1 cellular context compared by ENCODE assay signal in genomic region chr7:100171087-100171681, GRCh38.
TF ChIP-seq lines count a peak whose summit lies in the region.

No MANE protein-coding gene starts in this region.

TF ChIP-seq in H1, 55 proteins besides CTCF, POLR2A, EP300 and RAD21:
- no peak for TF ChIP-seq SP4 (IDR thresholded peaks at IDR 0.05; ENCODE audit: low read length)
- no peak for TF ChIP-seq TEAD4 (IDR thresholded peaks at IDR 0.05; ENCODE audit: low read depth, low read length)
- TF ChIP-seq SIRT6 (IDR thresholded peaks at IDR 0.05; ENCODE audit: low read length) = no peak
- TF ChIP-seq CBX8 (IDR thresholded peaks at IDR 0.05; ENCODE audit: borderline replicate concordance, low read depth, low read length) = no peak
- TF ChIP-seq SP1 (IDR thresholded peaks at IDR 0.05; ENCODE audit: low read depth, low read length) = no peak
- peak; percentile 64; the same call in 1 of the 2 replicates for TF ChIP-seq TAF1 (IDR thresholded peaks at IDR 0.05; ENCODE audit: low read depth, low read length)
- TF ChIP-seq CTBP2 (IDR thresholded peaks at IDR 0.05; ENCODE audit: borderline replicate concordance, insufficient read depth, insufficient read length, low read length) = no peak
- TF ChIP-seq CHD2 (IDR thresholded peaks at IDR 0.05; ENCODE audit: low read length) = no peak
- no peak for TF ChIP-seq HDAC2 (IDR thresholded peaks at IDR 0.05; ENCODE audit: borderline replicate concordance in 1 of 2, low read depth in 2 of 2, low read length in 2 of 2)
- no peak for TF ChIP-seq RFX5 (IDR thresholded peaks at IDR 0.05; ENCODE audit: borderline replicate concordance, low read depth, low read length)
- TF ChIP-seq SIN3A (conservative IDR thresholded peaks at IDR 0.05 in 1 of 2, IDR thresholded peaks at IDR 0.05 in 1 of 2; ENCODE audit: low read depth in 1 of 2, low read length in 2 of 2) = no peak
- no peak for TF ChIP-seq CBX5 (IDR thresholded peaks at IDR 0.05; ENCODE audit: low read depth, low read length)
- 0 out of 2 replicates have a peak, but pooled peaks have one; percentile 33 for TF ChIP-seq TBP (IDR thresholded peaks at IDR 0.05; ENCODE audit: low read depth, low read length)
- no peak for TF ChIP-seq NRF1 (IDR thresholded peaks at IDR 0.05; ENCODE audit: low read depth, low read length)
- no peak for TF ChIP-seq CREB1 (IDR thresholded peaks at IDR 0.05)
- no peak for TF ChIP-seq GTF2F1 (IDR thresholded peaks at IDR 0.05; ENCODE audit: borderline replicate concordance, low read depth, low read length)
- TF ChIP-seq, protein P1, sequence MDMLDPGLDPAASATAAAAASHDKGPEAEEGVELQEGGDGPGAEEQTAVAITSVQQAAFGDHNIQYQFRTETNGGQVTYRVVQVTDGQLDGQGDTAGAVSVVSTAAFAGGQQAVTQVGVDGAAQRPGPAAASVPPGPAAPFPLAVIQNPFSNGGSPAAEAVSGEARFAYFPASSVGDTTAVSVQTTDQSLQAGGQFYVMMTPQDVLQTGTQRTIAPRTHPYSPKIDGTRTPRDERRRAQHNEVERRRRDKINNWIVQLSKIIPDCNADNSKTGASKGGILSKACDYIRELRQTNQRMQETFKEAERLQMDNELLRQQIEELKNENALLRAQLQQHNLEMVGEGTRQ (IDR thresholded peaks at IDR 0.05; ENCODE audit: low read length) = no peak
- no peak for TF ChIP-seq MAFK (IDR thresholded peaks at IDR 0.05; ENCODE audit: low read depth, low read length)
